Comparison of ENCODE assay signal across 1 cellular context in the genomic region with DNA sequence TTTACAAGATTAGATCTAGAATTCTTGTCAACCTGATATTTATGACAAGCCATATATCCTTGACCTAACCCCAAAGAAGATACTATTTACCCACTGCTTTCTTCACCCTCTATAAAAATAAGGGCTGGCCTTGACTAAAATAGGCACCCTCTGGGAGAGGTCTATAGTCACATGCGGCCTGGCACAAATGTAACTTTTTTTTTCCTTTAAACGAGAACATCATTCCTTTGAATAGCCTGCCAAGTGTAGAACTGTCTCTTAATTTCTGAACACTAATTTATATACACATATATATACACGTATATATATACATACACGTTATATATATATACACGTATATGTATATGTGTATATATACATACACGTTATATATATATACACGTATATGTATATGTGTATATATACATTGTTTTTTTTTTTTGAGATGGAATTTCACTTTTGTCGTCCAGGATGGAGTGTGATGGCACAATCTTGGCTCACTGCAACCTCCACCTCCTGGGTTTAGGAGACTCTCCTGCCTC.
TF ChIP-seq lines count a peak whose summit lies in the region.

No MANE protein-coding gene starts in this region.

TF ChIP-seq in K562, 482 proteins besides CTCF, POLR2A, EP300 and RAD21:
- TF ChIP-seq MEIS2 (IDR thresholded peaks at IDR 0.05; ENCODE audit: partially characterized antibody) (peak; percentile 66), ZNF140 (CRISPR knock-in tag; IDR thresholded peaks at IDR 0.05) (peak; percentile 76; the same call in 1 of the 2 replicates), ZNF830 (CRISPR knock-in tag; IDR thresholded peaks at IDR 0.05) (no peak), KLF16 (IDR thresholded peaks at IDR 0.05) (no peak), ZNF707 (CRISPR knock-in tag; conservative IDR thresholded peaks at IDR 0.05) (peak; percentile 61; the same call in 1 of the 2 replicates)
- TF ChIP-seq, protein P1, sequence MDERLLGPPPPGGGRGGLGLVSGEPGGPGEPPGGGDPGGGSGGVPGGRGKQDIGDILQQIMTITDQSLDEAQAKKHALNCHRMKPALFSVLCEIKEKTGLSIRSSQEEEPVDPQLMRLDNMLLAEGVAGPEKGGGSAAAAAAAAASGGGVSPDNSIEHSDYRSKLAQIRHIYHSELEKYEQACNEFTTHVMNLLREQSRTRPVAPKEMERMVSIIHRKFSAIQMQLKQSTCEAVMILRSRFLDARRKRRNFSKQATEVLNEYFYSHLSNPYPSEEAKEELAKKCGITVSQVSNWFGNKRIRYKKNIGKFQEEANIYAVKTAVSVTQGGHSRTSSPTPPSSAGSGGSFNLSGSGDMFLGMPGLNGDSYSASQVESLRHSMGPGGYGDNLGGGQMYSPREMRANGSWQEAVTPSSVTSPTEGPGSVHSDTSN (CRISPR knock-in tag; IDR thresholded peaks at IDR 0.05; ENCODE audit: low read depth): no peak
- TF ChIP-seq, protein P1 (tag; conservative IDR thresholded peaks at IDR 0.05; ENCODE audit: low read depth): peak; percentile 65
- TF ChIP-seq, protein P2, sequence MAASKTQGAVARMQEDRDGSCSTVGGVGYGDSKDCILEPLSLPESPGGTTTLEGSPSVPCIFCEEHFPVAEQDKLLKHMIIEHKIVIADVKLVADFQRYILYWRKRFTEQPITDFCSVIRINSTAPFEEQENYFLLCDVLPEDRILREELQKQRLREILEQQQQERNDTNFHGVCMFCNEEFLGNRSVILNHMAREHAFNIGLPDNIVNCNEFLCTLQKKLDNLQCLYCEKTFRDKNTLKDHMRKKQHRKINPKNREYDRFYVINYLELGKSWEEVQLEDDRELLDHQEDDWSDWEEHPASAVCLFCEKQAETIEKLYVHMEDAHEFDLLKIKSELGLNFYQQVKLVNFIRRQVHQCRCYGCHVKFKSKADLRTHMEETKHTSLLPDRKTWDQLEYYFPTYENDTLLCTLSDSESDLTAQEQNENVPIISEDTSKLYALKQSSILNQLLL (CRISPR knock-in tag; IDR thresholded peaks at IDR 0.05; ENCODE audit: borderline replicate concordance): peak; percentile 79; the same call in 1 of the 2 replicates
- TF ChIP-seq, protein P3, sequence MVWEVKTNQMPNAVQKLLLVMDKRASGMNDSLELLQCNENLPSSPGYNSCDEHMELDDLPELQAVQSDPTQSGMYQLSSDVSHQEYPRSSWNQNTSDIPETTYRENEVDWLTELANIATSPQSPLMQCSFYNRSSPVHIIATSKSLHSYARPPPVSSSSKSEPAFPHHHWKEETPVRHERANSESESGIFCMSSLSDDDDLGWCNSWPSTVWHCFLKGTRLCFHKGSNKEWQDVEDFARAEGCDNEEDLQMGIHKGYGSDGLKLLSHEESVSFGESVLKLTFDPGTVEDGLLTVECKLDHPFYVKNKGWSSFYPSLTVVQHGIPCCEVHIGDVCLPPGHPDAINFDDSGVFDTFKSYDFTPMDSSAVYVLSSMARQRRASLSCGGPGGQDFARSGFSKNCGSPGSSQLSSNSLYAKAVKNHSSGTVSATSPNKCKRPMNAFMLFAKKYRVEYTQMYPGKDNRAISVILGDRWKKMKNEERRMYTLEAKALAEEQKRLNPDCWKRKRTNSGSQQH (CRISPR knock-in tag; IDR thresholded peaks at IDR 0.05): no peak
